1 cellular context compared by ENCODE assay signal in genomic region chr2:241350878-241351639, GRCh38.
TF ChIP-seq lines count a peak whose summit lies in the region.

No MANE protein-coding gene starts in this region.

TF ChIP-seq in HepG2, 621 proteins besides CTCF, POLR2A, EP300 and RAD21 (continued from another document and continues in another):
- TF ChIP-seq ZNF609 (CRISPR knock-in tag; IDR thresholded peaks at IDR 0.05; ENCODE audit: borderline replicate concordance): 0 out of 2 replicates have a peak, but pooled peaks have one; percentile 2
- TF ChIP-seq SETDB1 (CRISPR knock-in tag; IDR thresholded peaks at IDR 0.05; ENCODE audit: borderline replicate concordance): no peak
- TF ChIP-seq BRD4 (CRISPR knock-in tag; IDR thresholded peaks at IDR 0.05): no peak
- TF ChIP-seq ARNT (IDR thresholded peaks at IDR 0.05): no peak
- no peak for TF ChIP-seq E2F2 (CRISPR knock-in tag; IDR thresholded peaks at IDR 0.05; ENCODE audit: borderline replicate concordance)
- TF ChIP-seq HINFP (CRISPR knock-in tag; IDR thresholded peaks at IDR 0.05; ENCODE audit: low read depth): 0 out of 2 replicates have a peak, but pooled peaks have one; percentile 22
- TF ChIP-seq MIER3 (CRISPR knock-in tag; IDR thresholded peaks at IDR 0.05; ENCODE audit: borderline replicate concordance): no peak; the same call in 1 of the 2 replicates
- TF ChIP-seq ZNF761 (CRISPR knock-in tag; conservative IDR thresholded peaks at IDR 0.05): no peak
- TF ChIP-seq SMARCE1 (IDR thresholded peaks at IDR 0.05; ENCODE audit: borderline replicate concordance): no peak
- no peak for TF ChIP-seq CSRNP1 (CRISPR knock-in tag; IDR thresholded peaks at IDR 0.05)
- no peak for TF ChIP-seq ZNF776 (CRISPR knock-in tag; IDR thresholded peaks at IDR 0.05)
- no peak for TF ChIP-seq MBNL3 (CRISPR knock-in tag; conservative IDR thresholded peaks at IDR 0.05)
- TF ChIP-seq ZZZ3 (CRISPR knock-in tag; IDR thresholded peaks at IDR 0.05; ENCODE audit: borderline replicate concordance): no peak
- no peak for TF ChIP-seq EEA1 (CRISPR knock-in tag; IDR thresholded peaks at IDR 0.05; ENCODE audit: borderline replicate concordance)
- no peak for TF ChIP-seq HIVEP1 (CRISPR knock-in tag; IDR thresholded peaks at IDR 0.05)
- TF ChIP-seq IRF1 (CRISPR knock-in tag; IDR thresholded peaks at IDR 0.05; ENCODE audit: low read depth): no peak
- TF ChIP-seq ZBTB2 (CRISPR knock-in tag; IDR thresholded peaks at IDR 0.05; ENCODE audit: low read depth): no peak
- peak; percentile 24; the same call in 1 of the 2 replicates for TF ChIP-seq POLR2G (IDR thresholded peaks at IDR 0.05; ENCODE audit: low read depth, low read length)
- TF ChIP-seq SKI (IDR thresholded peaks at IDR 0.05; ENCODE audit: partially characterized antibody): no peak
- peak; percentile 49; the same call in 1 of the 2 replicates for TF ChIP-seq TOPORS (CRISPR knock-in tag; IDR thresholded peaks at IDR 0.05)
- no peak for TF ChIP-seq ZMYM3 (CRISPR knock-in tag; IDR thresholded peaks at IDR 0.05)
- TF ChIP-seq ZNF646 (CRISPR knock-in tag; IDR thresholded peaks at IDR 0.05): no peak
- no peak for TF ChIP-seq EED (CRISPR knock-in tag; IDR thresholded peaks at IDR 0.05)
- no peak for TF ChIP-seq ZBTB10 (CRISPR knock-in tag; IDR thresholded peaks at IDR 0.05; ENCODE audit: borderline replicate concordance)
- peak; percentile 76 for TF ChIP-seq NR2F6 (IDR thresholded peaks at IDR 0.05)
- TF ChIP-seq NR2F6 (CRISPR knock-in tag; IDR thresholded peaks at IDR 0.05): peak; percentile 55; the same call in 1 of the 2 replicates
- no peak for TF ChIP-seq GPN1 (CRISPR knock-in tag; IDR thresholded peaks at IDR 0.05; ENCODE audit: borderline replicate concordance)
- peak; percentile 53; the same call in 1 of the 2 replicates for TF ChIP-seq KDM6A (CRISPR knock-in tag; IDR thresholded peaks at IDR 0.05; ENCODE audit: low read depth)
- no peak for TF ChIP-seq NR0B2 (CRISPR knock-in tag; IDR thresholded peaks at IDR 0.05)
- no peak for TF ChIP-seq POLR2AphosphoS2 (IDR thresholded peaks at IDR 0.05; ENCODE audit: low read depth, low read length)
- no peak for TF ChIP-seq CHCHD3 (CRISPR knock-in tag; IDR thresholded peaks at IDR 0.05)
- TF ChIP-seq TRIM24 (CRISPR knock-in tag; IDR thresholded peaks at IDR 0.05): no peak
- no peak for TF ChIP-seq MXD1 (CRISPR knock-in tag; IDR thresholded peaks at IDR 0.05)
- TF ChIP-seq SIX4 (CRISPR knock-in tag; IDR thresholded peaks at IDR 0.05): 0 out of 2 replicates have a peak, but pooled peaks have one; percentile 10
- TF ChIP-seq ZNF703 (CRISPR knock-in tag; IDR thresholded peaks at IDR 0.05; ENCODE audit: borderline replicate concordance): no peak
